ENCODE assay signal across 8 cellular contexts in the genomic region with DNA sequence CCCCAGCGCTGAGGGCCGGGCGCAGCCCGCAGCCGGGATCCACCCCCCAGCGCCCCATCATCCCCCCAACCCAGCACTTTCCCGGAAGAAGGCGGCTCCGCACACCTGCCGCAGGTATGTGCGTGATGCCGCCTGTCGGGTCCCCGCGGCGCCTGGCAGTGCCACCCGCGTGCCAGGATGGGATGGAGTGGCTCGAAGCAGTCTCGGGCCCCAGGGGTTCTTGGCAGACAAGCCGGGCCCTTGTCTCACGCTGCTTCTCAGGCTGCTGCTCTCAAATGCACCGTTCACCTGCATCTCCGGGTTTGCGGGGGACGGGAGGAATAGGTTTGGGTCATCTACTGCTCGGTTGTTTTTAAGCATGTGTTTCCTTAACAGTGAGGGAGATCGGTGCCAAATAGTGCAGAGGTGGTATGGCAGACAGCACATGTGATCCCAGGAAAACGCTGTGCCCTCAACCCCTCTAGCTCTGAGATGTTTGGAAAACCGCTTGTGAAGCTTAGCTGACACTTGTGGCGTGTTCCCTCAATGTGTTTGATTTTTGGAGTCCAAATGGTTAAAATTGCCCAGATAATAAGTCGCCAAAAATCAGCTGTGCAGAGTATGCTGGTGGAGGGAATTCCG. TPM values are rescaled to one million over a fixed set of nuclear protein-coding genes. Genes with fewer than 3 reads are reported as not detected.
DNase-seq lines count a peak whose midpoint lies in the region; ATAC-seq and TF ChIP-seq lines count a peak whose summit lies in the region.

No MANE protein-coding gene starts in this region.

- H3K36me3 Mint-ChIP-seq in T-cell: peaks cover 7% of the 10 kb centered on the region

- H3K27ac ChIP-seq in cingulate gyrus (ENCODE audit: low read depth, low read length): peak overlapping the region; percentile 79
- peak overlapping the region; percentile 84 to 98 (median 91) for H3K27ac ChIP-seq in right lobe of liver

- peaks cover 39 to 55% (median 45%) of the 10 kb centered on the region in 3 donors for H3K4me1 Mint-ChIP-seq in T-cell

- CTCF ChIA-PET in T-cell (lab: Charles Lee): interaction anchor here (1.5 to 4.7 kb wide), 3 partner anchors 51 to 437 kb away, joined by 4 to 22 read pairs (median 7); no protein-coding TSS in a partner anchor

- 7% methylated on average over 13 of the region's 33 CpGs for WGBS in right lobe of liver (ENCODE audit: insufficient coverage, low coverage, low lambda C conversion rate, missing lambda C conversion rate)

- H3K4me3 ChIP-seq in right lobe of liver: peak overlapping the region; percentile 84 to 99 (median 97)

- peak overlapping the region; percentile 91 to 94 (median 93) for H3K4me3 Mint-ChIP-seq in T-cell

- peak; percentile 14 for DNase-seq in ELR (ENCODE audit: low read depth)
- DNase-seq in T-cell: peak in 25 of 34 experiments; percentile 12 to 55 (median 37)
- peak; percentile 44 to 70 (median 52) for DNase-seq in right lobe of liver
- DNase-seq in stimulated activated naive CD4-positive, alpha-beta T cell (lab: John Stamatoyannopoulos, UW): peak in 5 of 6 experiments; percentile 58 to 80 (median 72)
- no peak for DNase-seq in SKM-1 (lab: John Stamatoyannopoulos, UW; ENCODE audit: unreplicated experiment)
- no peak for DNase-seq in SHP77 (lab: John Stamatoyannopoulos, UW)

- ATAC-seq in HG03354 (IDR thresholded peaks at IDR 0.05; ENCODE audit: poor library complexity, severe bottlenecking, unreplicated experiment) (peak; percentile 0), T-cell (replicated peaks in 1 of 4) (peak in 3 of 4 experiments; percentile 0 to 8 (median 6)), right lobe of liver (no peak)

- no peak for TF ChIP-seq POLR2A in right lobe of liver (IDR thresholded peaks at IDR 0.05)

- no peaks in the 10 kb centered on the region for H3K36me3 ChIP-seq in right lobe of liver

- no peak for TF ChIP-seq CTCF in right lobe of liver (IDR thresholded peaks at IDR 0.05)

- intact Hi-C loops in right lobe of liver (cut with DNase I): loop anchor here in 1 of 2 donors (10.0 kb wide), 1 partner anchor 435 kb away; no protein-coding TSS in a partner anchor

- H3K27me3 ChIP-seq in right lobe of liver: no peaks in the 10 kb centered on the region

- H3K27ac Mint-ChIP-seq in T-cell: peak overlapping the region; percentile 83 to 88

- peaks cover 2 to 3% of the 10 kb centered on the region in 2 donors for H3K27me3 Mint-ChIP-seq in T-cell

- no peaks in the 10 kb centered on the region for H3K9me3 ChIP-seq in right lobe of liver

- peaks cover 0 to 14% (median 0%) of the 10 kb centered on the region in 4 donors for H3K4me1 ChIP-seq in right lobe of liver

- no peaks in the 10 kb centered on the region for H3K9me3 Mint-ChIP-seq in T-cell

- POLR2A ChIA-PET in T-cell (lab: Charles Lee): interaction anchor here in 1 of 2 donors (0.6 to 3.8 kb wide), 5 partner anchors 17 to 61 kb away, joined by 3 to 25 read pairs (median 12); no protein-coding TSS in a partner anchor

RNA-seq across cellular contexts. Expression of a gene that starts 0.8 kb away (rescaled TPM):
- total RNA-seq in T-cell: 100 to 1,000 TPM in 2 of 5 donors, 10 to 100 TPM in 3; 18.4 to 210 (median 19.9) TPM
- total RNA-seq in right lobe of liver: 1 to 10 TPM; 2.0 to 5.3 (median 2.8) TPM

Comparison
In these comparisons a context has a peak if more than half of its experiments do, and no peak if none do; other contexts are left out.
1. DNase-seq: peak in ELR (single experiment), T-cell (25 of 34), right lobe of liver (3 of 3) and stimulated activated naive CD4-positive, alpha-beta T cell (5 of 6); none in SKM-1 (single experiment) and SHP77 (0 of 2).
2. ATAC-seq: peak in HG03354 (single experiment) and T-cell (3 of 4); none in right lobe of liver (0 of 4).